ENCODE assay signal across 8 cellular contexts in genomic region chr12:103877934-103878510, GRCh38. TPM values are rescaled to one million over a fixed set of nuclear protein-coding genes. Genes with fewer than 3 reads are reported as not detected.
DNase-seq lines count a peak whose midpoint lies in the region; ATAC-seq, FAIRE-seq and TF ChIP-seq lines count a peak whose summit lies in the region.

No MANE protein-coding gene starts in this region.

- no peak overlapping the region for H3K9ac ChIP-seq in K562 (ENCODE audit: insufficient read depth in 1 of 2, low read depth in 2 of 2, low read length in 2 of 2)

- H3K4me2 ChIP-seq in K562 (ENCODE audit: insufficient read depth, low read length) = no peak overlapping the region

- no peaks in the 10 kb centered on the region for H3K79me2 ChIP-seq in K562 (ENCODE audit: control insufficient read depth, insufficient read depth, low read length)

- 0% methylated on average over 5 of the region's 5 CpGs for WGBS in K562 (ENCODE audit: insufficient coverage, low coverage, missing lambda C conversion rate)

- in situ Hi-C loops in K562 (cut with MboI) = loop anchor here (25.0 kb wide), 1 partner anchor 1909 kb away; no protein-coding TSS in a partner anchor

- no peaks in the 10 kb centered on the region for H3K9me3 ChIP-seq in K562 (replicated peaks; ENCODE audit: control insufficient read depth, insufficient read depth, low read depth, low read length)

- peaks cover 9 to 13% of the 10 kb centered on the region in 2 experiments; a peak in 3 of 5 replicates for H3K27me3 ChIP-seq in K562 (ENCODE audit: control insufficient read depth in 2 of 2, insufficient read depth in 2 of 2, low read length in 2 of 2)

- TF ChIP-seq POLR2A in K562 (conservative IDR thresholded peaks at IDR 0.05) = no peak

- no peak overlapping the region for H2AFZ ChIP-seq in K562 (ENCODE audit: low read depth, low read length)

- DNase-seq in CD1c-positive myeloid dendritic cell (ENCODE audit: extremely low spot score) (peak; percentile 67), NCI-H187 treated with DMSO at 0.1 percent for 48 hours (lab: John Stamatoyannopoulos, UW) (peak; percentile 67), T-helper 9 cell (peak; percentile 31), K562 (ENCODE audit: extremely low read depth in 1 of 4, low spot score in 3 of 4) (peak; percentile 63 to 79 (median 70)), iPS-NIHi11 (ENCODE audit: low spot score) (peak; percentile 82)
- DNase-seq in stimulated activated CD4-positive, alpha-beta T cell treated with anti-CD3 and anti-CD28 coated beads, Interleukin-1b, Interleukin-23, amount 100 ng/mL, for 4 hours (ENCODE audit: low read depth in 2 of 2) = peak; percentile 19 to 43

- H3K4me1 ChIP-seq in K562 (replicated peaks in 1 of 2; ENCODE audit: control insufficient read depth in 2 of 2, insufficient read depth in 2 of 2, low read length in 2 of 2) = no peaks in the 10 kb centered on the region

- intact Hi-C loops in K562 (cut with micrococcal nuclease) = loop anchor here (1.0 kb wide), 1 partner anchor 231 kb away; no protein-coding TSS in a partner anchor

- BruUV-seq in K562 (replicated peaks; lab: Mats Ljungman, UMichigan) = no TSS peak

- H3K9me1 ChIP-seq in K562 (ENCODE audit: control insufficient read depth, insufficient read depth, low read length) = no peaks in the 10 kb centered on the region

- no peak overlapping the region for H3K4me3 ChIP-seq in K562

- CTCF ChIA-PET in K562 (lab: Yijun Ruan, JAX; ENCODE audit: low intra/inter-chr PET ratio) = interaction anchor here (0.8 to 2.4 kb wide), 3 partner anchors 106 to 999 kb away, joined by 4 to 12 read pairs (median 6); no protein-coding TSS in a partner anchor

- ATAC-seq in GM21717 (IDR thresholded peaks at IDR 0.05; ENCODE audit: unreplicated experiment) (peak; percentile 47), K562 (peak; percentile 95), GM21526 (IDR thresholded peaks at IDR 0.05; ENCODE audit: low FRiP score, unreplicated experiment) (no peak)

- H3K27ac ChIP-seq in K562 (ENCODE audit: extremely low read depth, low read depth, low read length) = no peak overlapping the region

- H4K20me1 ChIP-seq in K562 (replicated peaks; ENCODE audit: control insufficient read depth, insufficient read depth, low read length) = no peaks in the 10 kb centered on the region

- peak; percentile 70 to 82 (median 80) for TF ChIP-seq CTCF in K562 (IDR thresholded peaks at IDR 0.05 in 2 of 3, conservative IDR thresholded peaks at IDR 0.05 in 1 of 3; ENCODE audit: insufficient read depth in 2 of 3, low read depth in 1 of 3, low read length in 3 of 3)

- peak; percentile 87 for FAIRE-seq in K562 (lab: Jason Lieb, UNC)

- H3K36me3 ChIP-seq in K562 (ENCODE audit: control insufficient read depth, insufficient read depth, low read length) = no peaks in the 10 kb centered on the region

- POLR2A ChIA-PET in K562 (lab: Yijun Ruan, JAX) = no interaction called here

- TF ChIP-seq RAD21 in K562 (CRISPR knock-in tag; conservative IDR thresholded peaks at IDR 0.05 in 1 of 2, IDR thresholded peaks at IDR 0.05 in 1 of 2) = peak; percentile 70 to 83

- no peak for TF ChIP-seq EP300 in K562 (IDR thresholded peaks at IDR 0.05; ENCODE audit: low read length)

TF ChIP-seq in K562, 482 proteins besides CTCF, POLR2A, EP300 and RAD21 (continues in another document):
- 0 out of 2 replicates have a peak, but pooled peaks have one; percentile 19 for TF ChIP-seq DIDO1 (tag; IDR thresholded peaks at IDR 0.05; ENCODE audit: low read depth)
- peak in 1 of 2 experiments; percentile 80; a peak in 2 of 4 replicates for TF ChIP-seq RCOR1 (IDR thresholded peaks at IDR 0.05; ENCODE audit: borderline replicate concordance in 1 of 2, low read depth in 2 of 2, low read length in 2 of 2)
- no peak for TF ChIP-seq NR2F6 (CRISPR knock-in tag; IDR thresholded peaks at IDR 0.05)
- no peak for TF ChIP-seq BRF1 (IDR thresholded peaks at IDR 0.05; ENCODE audit: borderline replicate concordance, extremely low read depth, insufficient read length)
- no peak for TF ChIP-seq KLF13 (tag; IDR thresholded peaks at IDR 0.05; ENCODE audit: borderline replicate concordance, low read depth)
- no peak for TF ChIP-seq ZNF655 (CRISPR knock-in tag; IDR thresholded peaks at IDR 0.05)
- peak; percentile 42; the same call in 1 of the 2 replicates for TF ChIP-seq CC2D1A (IDR thresholded peaks at IDR 0.05)
- TF ChIP-seq CTCFL (IDR thresholded peaks at IDR 0.05; ENCODE audit: borderline replicate concordance, insufficient read depth, low read depth, low read length, poor library complexity, severe bottlenecking) = peak; percentile 54
- peak; percentile 33; the same call in 1 of the 2 replicates for TF ChIP-seq L3MBTL2 (IDR thresholded peaks at IDR 0.05)

RNA-seq across cellular contexts. Expression of gene NT5DC3, which starts 37.0 kb away (rescaled TPM):
- total RNA-seq in K562 (2011; cell fraction: chromatin; rRNA removed; ENCODE audit: low replicate concordance) = 39.6 and 65.6 TPM in 2 replicates
- total RNA-seq in K562 (2011; cell fraction: nucleolus; rRNA removed) = 22.3 and 29.6 TPM in 2 replicates
- total RNA-seq in K562 (2011; cell fraction: nucleoplasm; rRNA removed) = 35.5 and 41.1 TPM in 2 replicates
- total RNA-seq in K562 (2014; rRNA removed) (20.4 and 24.5 TPM in 2 replicates), K562 (2014; rRNA removed; fragmentation: Illumina TruSeq; extraction: Trizol) (29.8 and 33.2 TPM in 2 replicates), K562 (2015; rRNA removed; fragmentation: Illumina TruSeq; extraction: Trizol) (23.5 and 25.7 TPM in 2 replicates), K562 (2021) (26.2 and 30.7 TPM in 2 replicates)
- polyA plus RNA-seq in K562 (2011; rRNA removed) (6.3 and 11.0 TPM in 2 replicates), K562 (2014; fragmentation: Illumina TruSeq; extraction: Trizol) (14.9 and 16.2 TPM in 2 replicates), K562 (2014; fragmentation: Nextera tagmentation; extraction: Ambion mirVana) (10 to 100 TPM; 14.2 to 33.5 TPM), K562 (2014; rRNA removed) (18.8 and 19.8 TPM in 2 replicates)
- polyA plus RNA-seq in K562 (2011; cell fraction: cytosol; rRNA removed) = 3.8 and 11.5 TPM in 2 replicates
- 12.9 and 20.4 TPM in 2 replicates for polyA plus RNA-seq in K562 (2011; cell fraction: nucleus; rRNA removed)
- polyA plus RNA-seq in K562 (2012) = 6.8 and 9.8 TPM in 2 replicates
- 12.7 and 24.4 TPM in 2 replicates for polyA minus RNA-seq in K562 (2011; rRNA and poly(A)+ RNA removed)
- 6.4 and 13.5 TPM in 2 replicates for polyA minus RNA-seq in K562 (2011; cell fraction: cytosol; rRNA and poly(A)+ RNA removed)
- 6.9 and 22.4 TPM in 2 replicates for polyA minus RNA-seq in K562 (2011; cell fraction: nucleus; rRNA and poly(A)+ RNA removed)

RNA-seq across cellular contexts. Expression of gene HSP90B1, which starts 52.2 kb away (rescaled TPM):
- total RNA-seq in K562 (2011; cell fraction: chromatin; rRNA removed; ENCODE audit: low replicate concordance) = 572 and 2,771 TPM in 2 replicates
- total RNA-seq in K562 (2011; cell fraction: nucleolus; rRNA removed) = 491 and 843 TPM in 2 replicates
- total RNA-seq in K562 (2011; cell fraction: nucleoplasm; rRNA removed) = 1,092 and 1,338 TPM in 2 replicates
- total RNA-seq in K562 (2014; rRNA removed) = 389 and 400 TPM in 2 replicates
- total RNA-seq in K562 (2014; rRNA removed; fragmentation: Illumina TruSeq; extraction: Trizol) = 604 and 619 TPM in 2 replicates
- total RNA-seq in K562 (2015; rRNA removed; fragmentation: Illumina TruSeq; extraction: Trizol) = 602 and 611 TPM in 2 replicates
- total RNA-seq in K562 (2021) = 453 and 469 TPM in 2 replicates
- 593 and 719 TPM in 2 replicates for polyA plus RNA-seq in K562 (2011; rRNA removed)
- polyA plus RNA-seq in K562 (2011; cell fraction: cytosol; rRNA removed) = 64.5 and 201 TPM in 2 replicates
- 335 and 665 TPM in 2 replicates for polyA plus RNA-seq in K562 (2011; cell fraction: nucleus; rRNA removed)
- 452 and 478 TPM in 2 replicates for polyA plus RNA-seq in K562 (2012)
- polyA plus RNA-seq in K562 (2014; fragmentation: Illumina TruSeq; extraction: Trizol) = 541 and 657 TPM in 2 replicates
- polyA plus RNA-seq in K562 (2014; fragmentation: Nextera tagmentation; extraction: Ambion mirVana) = 100 to 1,000 TPM; 196 to 235 TPM
- polyA plus RNA-seq in K562 (2014; rRNA removed) = 528 and 557 TPM in 2 replicates
- polyA minus RNA-seq in K562 (2011; rRNA and poly(A)+ RNA removed) = 606 and 720 TPM in 2 replicates
- 134 and 144 TPM in 2 replicates for polyA minus RNA-seq in K562 (2011; cell fraction: cytosol; rRNA and poly(A)+ RNA removed)
- 199 and 484 TPM in 2 replicates for polyA minus RNA-seq in K562 (2011; cell fraction: nucleus; rRNA and poly(A)+ RNA removed)

Comparison
In these comparisons a context has a peak if more than half of its experiments do, and no peak if none do; other contexts are left out.
1. DNase-seq: peak in every context shown above with its lines; median percentile 82 in iPS-NIHi11; 70 in K562; 67 in CD1c-positive myeloid dendritic cell; 67 in NCI-H187 treated with DMSO at 0.1 percent for 48 hours; 31 in T-helper 9 cell; 31 in stimulated activated CD4-positive, alpha-beta T cell treated with anti-CD3 and anti-CD28 coated beads, Interleukin-1b, Interleukin-23, amount 100 ng/mL, for 4 hours.